ENCODE assay signal across 13 cellular contexts in the genomic region with DNA sequence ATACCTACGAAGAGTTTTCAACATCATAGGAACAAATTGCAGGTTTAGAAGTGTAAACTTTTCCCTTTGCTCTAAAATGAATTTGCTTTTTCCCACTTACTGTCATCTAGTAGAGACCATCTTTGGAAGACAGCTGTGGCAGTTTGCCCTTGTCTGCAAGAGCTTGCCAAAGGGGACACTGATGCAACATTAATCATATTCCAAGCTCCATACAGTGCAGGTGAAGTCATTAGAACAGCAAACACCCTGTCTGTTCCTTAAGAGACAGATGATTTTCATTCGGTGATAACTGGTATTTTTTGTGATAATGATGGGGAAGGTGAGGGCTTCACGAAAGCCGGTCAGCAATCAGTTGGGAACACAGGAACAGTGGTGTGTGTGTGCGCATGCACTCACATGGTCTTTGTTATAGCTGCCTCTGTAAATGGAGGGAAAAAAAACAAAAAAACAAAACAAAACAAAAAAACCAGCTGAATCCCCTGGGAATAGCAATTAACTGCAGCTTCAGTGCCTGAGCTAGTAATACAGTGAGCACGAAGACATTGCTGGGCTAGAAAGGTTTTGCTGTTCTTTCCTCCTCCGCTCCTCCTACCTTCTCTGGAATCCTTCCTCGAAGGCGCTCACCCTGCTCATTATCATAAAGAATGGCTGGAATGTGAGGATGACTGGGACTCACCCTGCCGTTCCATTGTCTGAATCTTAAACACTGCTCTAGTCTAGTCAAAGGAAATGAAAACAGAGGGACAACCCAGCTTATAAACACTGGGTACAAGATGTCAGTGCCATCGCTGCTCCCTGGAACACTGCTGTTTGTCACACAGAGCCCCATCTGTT. TPM values are rescaled to one million over a fixed set of nuclear protein-coding genes. Genes with fewer than 3 reads are reported as not detected.
DNase-seq lines count a peak whose midpoint lies in the region; ATAC-seq and TF ChIP-seq lines count a peak whose summit lies in the region.
"Had no signal": no experiment of that assay in that cellular context is flagged by ENCODE, and none has a peak within 500 bp of the region (broad histone marks: within the 10 kb centered on the region; RNA-seq: fewer than 3 reads in every experiment).

No MANE protein-coding gene starts in this region.

- H3K9me3 ChIP-seq in mesodermal cell (ENCODE audit: control insufficient read depth, low read length), result peaks cover 5% of the 10 kb centered on the region
- H3K9me3 ChIP-seq: colonic mucosa, pancreas had no signal

- H3K9me3 Mint-ChIP-seq in immature natural killer cell, result no peaks in the 10 kb centered on the region
- H3K9me3 Mint-ChIP-seq: stimulated activated naive CD8-positive, alpha-beta T cell treated with anti-CD3 and anti-CD28 coated beads, Interleukin-15, Interleukin-2, amounts not matched to agents 100 ng/mL and 50 ng/mL, for 24 hours had no signal

- ATAC-seq in GM19463 (IDR thresholded peaks at IDR 0.05; ENCODE audit: unreplicated experiment), result no peak

- H3K4me3 ChIP-seq in choroid plexus epithelial cell (ENCODE audit: low read depth, low read length), result no peak overlapping the region
- no peak overlapping the region for H3K4me3 ChIP-seq in mesodermal cell (ENCODE audit: extremely low read depth, insufficient read depth, low read length, poor library complexity, severe bottlenecking)
- H3K4me3 ChIP-seq: colonic mucosa, pancreas had no signal

- peak overlapping the region; percentile 72 for H3K27ac ChIP-seq in mesodermal cell (ENCODE audit: low read depth, low read length, severe bottlenecking)
- H3K27ac ChIP-seq: colonic mucosa, pancreas had no signal

- peaks cover 9% of the 10 kb centered on the region for H3K4me1 ChIP-seq in mesodermal cell (ENCODE audit: control insufficient read depth, insufficient read depth, low read length, poor library complexity, severe bottlenecking)
- H3K4me1 ChIP-seq: colonic mucosa, pancreas had no signal

- H3K36me3 Mint-ChIP-seq in immature natural killer cell, result no peaks in the 10 kb centered on the region

- H3K4me1 Mint-ChIP-seq in immature natural killer cell, result no peaks in the 10 kb centered on the region

- no peaks in the 10 kb centered on the region for H3K36me3 ChIP-seq in mesodermal cell (ENCODE audit: control insufficient read depth, insufficient read depth, low read length)
- H3K36me3 ChIP-seq: colonic mucosa, pancreas had no signal

- H3K27me3 Mint-ChIP-seq in immature natural killer cell (ENCODE audit: low read depth in 3 of 3), result peaks cover 1 to 4% (median 3%) of the 10 kb centered on the region in 3 donors

- TF ChIP-seq CTCF in choroid plexus epithelial cell (conservative IDR thresholded peaks at IDR 0.05; ENCODE audit: low read depth, low read length), result no peak

- H3K27ac Mint-ChIP-seq in immature natural killer cell, result no peak overlapping the region
- H3K27ac Mint-ChIP-seq: stimulated activated naive CD8-positive, alpha-beta T cell treated with anti-CD3 and anti-CD28 coated beads, Interleukin-15, Interleukin-2, amounts not matched to agents 100 ng/mL and 50 ng/mL, for 24 hours had no signal

- peak; percentile 35 for DNase-seq in COR-L47 (lab: John Stamatoyannopoulos, UW)
- peak; percentile 81 for DNase-seq in NCI-H2171 (lab: John Stamatoyannopoulos, UW)
- DNase-seq in choroid plexus epithelial cell (ENCODE audit: low read depth), result peak; percentile 66
- no peak for DNase-seq in COLO668 (lab: John Stamatoyannopoulos, UW; ENCODE audit: unreplicated experiment)
- no peak for DNase-seq in immature natural killer cell
- no peak for DNase-seq in mesenteric fat pad (ENCODE audit: low spot score)
- DNase-seq: colonic mucosa, DMS153, NCI-H146, pancreas had no signal

- WGBS in mesodermal cell (ENCODE audit: insufficient coverage in 2 of 2), 2 experiments, result 33 to 44% methylated on average over 6 of the region's 11 CpGs

- H3K4me3 Mint-ChIP-seq in immature natural killer cell, result no peak overlapping the region
- H3K4me3 Mint-ChIP-seq: stimulated activated naive CD8-positive, alpha-beta T cell treated with anti-CD3 and anti-CD28 coated beads, Interleukin-15, Interleukin-2, amounts not matched to agents 100 ng/mL and 50 ng/mL, for 24 hours had no signal

RNA-seq across cellular contexts. Expression of a gene that starts 35.2 kb away (rescaled TPM):
- 21.4 TPM for polyA plus RNA-seq in mesodermal cell (2013, experiment 1 of 2)
- 21.8 TPM for polyA plus RNA-seq in mesodermal cell (2013, experiment 2 of 2)
- 1 to 10 TPM in 1 of 3 donors, under 1 TPM in 2; 0.50 to 1.1 (median 0.92) TPM for polyA plus RNA-seq in immature natural killer cell
- 48.5 TPM for total RNA-seq in mesenteric fat pad

Comparison
In these comparisons a context has a peak if more than half of its experiments do, and no peak if none do; other contexts are left out.
1. DNase-seq: peak in COR-L47 (single experiment), NCI-H2171 (single experiment) and choroid plexus epithelial cell (single experiment); none in COLO668 (single experiment), immature natural killer cell (0 of 3) and mesenteric fat pad (single experiment).